1 cellular context compared by ENCODE assay signal in genomic region chr18:23493654-23494053, GRCh38.
TF ChIP-seq lines count a peak whose summit lies in the region.

No MANE protein-coding gene starts in this region.

TF ChIP-seq in HepG2, 621 proteins besides CTCF, POLR2A, EP300 and RAD21:
- peak; percentile 71 for TF ChIP-seq ATF7 (IDR thresholded peaks at IDR 0.05)
- no peak for TF ChIP-seq ATF7 (CRISPR knock-in tag; IDR thresholded peaks at IDR 0.05)
- TF ChIP-seq EED (CRISPR knock-in tag; IDR thresholded peaks at IDR 0.05), result no peak
